ENCODE assay signal across 2 cellular contexts in genomic region chr10:101258179-101258885, GRCh38.
TF ChIP-seq lines count a peak whose summit lies in the region.

No MANE protein-coding gene starts in this region.

TF ChIP-seq in HepG2, 621 proteins besides CTCF, POLR2A, EP300 and RAD21:
- TF ChIP-seq ISX (CRISPR knock-in tag; conservative IDR thresholded peaks at IDR 0.05) (no peak), GLI4 (CRISPR knock-in tag; IDR thresholded peaks at IDR 0.05; ENCODE audit: borderline replicate concordance) (no peak), ZNF343 (CRISPR knock-in tag; IDR thresholded peaks at IDR 0.05) (no peak), ZNF143 (CRISPR knock-in tag; IDR thresholded peaks at IDR 0.05) (peak; percentile 84), THAP11 (CRISPR knock-in tag; IDR thresholded peaks at IDR 0.05) (peak; percentile 90), CREM (IDR thresholded peaks at IDR 0.05) (no peak), CREM (CRISPR knock-in tag; IDR thresholded peaks at IDR 0.05) (no peak), JUND (CRISPR knock-in tag; IDR thresholded peaks at IDR 0.05) (no peak), POGZ (CRISPR knock-in tag; IDR thresholded peaks at IDR 0.05) (no peak), ARHGAP35 (CRISPR knock-in tag; IDR thresholded peaks at IDR 0.05; ENCODE audit: borderline replicate concordance) (no peak), SIN3B (IDR thresholded peaks at IDR 0.05; ENCODE audit: low read length) (no peak), MNT (IDR thresholded peaks at IDR 0.05) (no peak), TOE1 (CRISPR knock-in tag; IDR thresholded peaks at IDR 0.05) (no peak), NFYC (CRISPR knock-in tag; IDR thresholded peaks at IDR 0.05) (peak; percentile 47; the same call in 1 of the 2 replicates), NFYB (CRISPR knock-in tag; IDR thresholded peaks at IDR 0.05) (peak; percentile 23; the same call in 1 of the 2 replicates)
- TF ChIP-seq, protein P1, sequence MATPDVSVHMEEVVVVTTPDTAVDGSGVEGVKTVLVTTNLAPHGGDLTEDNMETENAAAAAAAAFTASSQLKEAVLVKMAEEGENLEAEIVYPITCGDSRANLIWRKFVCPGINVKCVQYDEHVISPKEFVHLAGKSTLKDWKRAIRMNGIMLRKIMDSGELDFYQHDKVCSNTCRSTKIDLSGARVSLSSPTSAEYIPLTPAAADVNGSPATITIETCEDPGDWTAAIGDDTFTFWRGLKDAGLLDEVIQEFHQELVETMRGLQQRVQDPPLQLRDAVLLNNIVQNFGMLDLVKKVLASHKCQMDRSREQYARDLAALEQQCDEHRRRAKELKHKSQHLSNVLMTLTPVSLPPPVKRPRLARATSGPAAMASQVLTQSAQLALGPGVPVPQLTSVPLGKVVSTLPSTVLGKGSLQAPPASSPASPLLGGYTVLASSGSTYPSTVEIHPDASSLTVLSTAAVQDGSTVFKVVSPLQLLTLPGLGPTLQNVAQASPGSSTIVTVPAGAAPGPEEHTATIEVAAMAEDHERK (CRISPR knock-in tag; IDR thresholded peaks at IDR 0.05; ENCODE audit: low read depth): no peak

TF ChIP-seq in GM12878, 131 proteins besides CTCF, POLR2A, EP300 and RAD21:
- TF ChIP-seq HCFC1 (IDR thresholded peaks at IDR 0.05; ENCODE audit: low read length): peak; percentile 45
- TF ChIP-seq SKIL (IDR thresholded peaks at IDR 0.05; ENCODE audit: low read depth, poor library complexity, severe bottlenecking): no peak
- no peak for TF ChIP-seq RB1 (IDR thresholded peaks at IDR 0.05; ENCODE audit: borderline replicate concordance)
- no peak for TF ChIP-seq MYB (IDR thresholded peaks at IDR 0.05; ENCODE audit: borderline replicate concordance, low read depth, low read length)
- TF ChIP-seq RBBP5 (conservative IDR thresholded peaks at IDR 0.05): no peak
- TF ChIP-seq, protein P2, sequence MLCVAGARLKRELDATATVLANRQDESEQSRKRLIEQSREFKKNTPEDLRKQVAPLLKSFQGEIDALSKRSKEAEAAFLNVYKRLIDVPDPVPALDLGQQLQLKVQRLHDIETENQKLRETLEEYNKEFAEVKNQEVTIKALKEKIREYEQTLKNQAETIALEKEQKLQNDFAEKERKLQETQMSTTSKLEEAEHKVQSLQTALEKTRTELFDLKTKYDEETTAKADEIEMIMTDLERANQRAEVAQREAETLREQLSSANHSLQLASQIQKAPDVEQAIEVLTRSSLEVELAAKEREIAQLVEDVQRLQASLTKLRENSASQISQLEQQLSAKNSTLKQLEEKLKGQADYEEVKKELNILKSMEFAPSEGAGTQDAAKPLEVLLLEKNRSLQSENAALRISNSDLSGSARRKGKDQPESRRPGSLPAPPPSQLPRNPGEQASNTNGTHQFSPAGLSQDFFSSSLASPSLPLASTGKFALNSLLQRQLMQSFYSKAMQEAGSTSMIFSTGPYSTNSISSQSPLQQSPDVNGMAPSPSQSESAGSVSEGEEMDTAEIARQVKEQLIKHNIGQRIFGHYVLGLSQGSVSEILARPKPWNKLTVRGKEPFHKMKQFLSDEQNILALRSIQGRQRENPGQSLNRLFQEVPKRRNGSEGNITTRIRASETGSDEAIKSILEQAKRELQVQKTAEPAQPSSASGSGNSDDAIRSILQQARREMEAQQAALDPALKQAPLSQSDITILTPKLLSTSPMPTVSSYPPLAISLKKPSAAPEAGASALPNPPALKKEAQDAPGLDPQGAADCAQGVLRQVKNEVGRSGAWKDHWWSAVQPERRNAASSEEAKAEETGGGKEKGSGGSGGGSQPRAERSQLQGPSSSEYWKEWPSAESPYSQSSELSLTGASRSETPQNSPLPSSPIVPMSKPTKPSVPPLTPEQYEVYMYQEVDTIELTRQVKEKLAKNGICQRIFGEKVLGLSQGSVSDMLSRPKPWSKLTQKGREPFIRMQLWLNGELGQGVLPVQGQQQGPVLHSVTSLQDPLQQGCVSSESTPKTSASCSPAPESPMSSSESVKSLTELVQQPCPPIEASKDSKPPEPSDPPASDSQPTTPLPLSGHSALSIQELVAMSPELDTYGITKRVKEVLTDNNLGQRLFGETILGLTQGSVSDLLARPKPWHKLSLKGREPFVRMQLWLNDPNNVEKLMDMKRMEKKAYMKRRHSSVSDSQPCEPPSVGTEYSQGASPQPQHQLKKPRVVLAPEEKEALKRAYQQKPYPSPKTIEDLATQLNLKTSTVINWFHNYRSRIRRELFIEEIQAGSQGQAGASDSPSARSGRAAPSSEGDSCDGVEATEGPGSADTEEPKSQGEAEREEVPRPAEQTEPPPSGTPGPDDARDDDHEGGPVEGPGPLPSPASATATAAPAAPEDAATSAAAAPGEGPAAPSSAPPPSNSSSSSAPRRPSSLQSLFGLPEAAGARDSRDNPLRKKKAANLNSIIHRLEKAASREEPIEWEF (IDR thresholded peaks at IDR 0.05; ENCODE audit: insufficient replicate concordance, low read depth, low read length): no peak
- TF ChIP-seq MLLT1 (IDR thresholded peaks at IDR 0.05): no peak
- TF ChIP-seq GABPA (IDR thresholded peaks at IDR 0.05; ENCODE audit: low read depth): no peak
- TF ChIP-seq NR2C2 (IDR thresholded peaks at IDR 0.05; ENCODE audit: borderline replicate concordance, control insufficient read depth, insufficient read length, low read depth): no peak
- TF ChIP-seq, protein P3, sequence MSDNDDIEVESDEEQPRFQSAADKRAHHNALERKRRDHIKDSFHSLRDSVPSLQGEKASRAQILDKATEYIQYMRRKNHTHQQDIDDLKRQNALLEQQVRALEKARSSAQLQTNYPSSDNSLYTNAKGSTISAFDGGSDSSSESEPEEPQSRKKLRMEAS (IDR thresholded peaks at IDR 0.05; ENCODE audit: low read depth, low read length): no peak
- TF ChIP-seq SIX5 (IDR thresholded peaks at IDR 0.05; ENCODE audit: low read depth, low read length, severe bottlenecking): peak; percentile 65
- TF ChIP-seq IKZF1 (conservative IDR thresholded peaks at IDR 0.05): no peak
- TF ChIP-seq TARDBP (IDR thresholded peaks at IDR 0.05; ENCODE audit: borderline replicate concordance): no peak
- TF ChIP-seq ZBTB11 (CRISPR knock-in tag; IDR thresholded peaks at IDR 0.05): no peak
- peak; percentile 72 for TF ChIP-seq YY1 (IDR thresholded peaks at IDR 0.05; ENCODE audit: low read depth, low read length)
TF ChIP-seq in GM12878: peak in this region for 3.
